16 cellular contexts compared by ENCODE assay signal in genomic region chr16:24976061-24976779, GRCh38. TPM values are rescaled to one million over a fixed set of nuclear protein-coding genes. Genes with fewer than 3 reads are reported as not detected.
DNase-seq lines count a peak whose midpoint lies in the region; ATAC-seq, FAIRE-seq and TF ChIP-seq lines count a peak whose summit lies in the region.
"Had no signal": no experiment of that assay in that cellular context is flagged by ENCODE, and none has a peak within 500 bp of the region (broad histone marks: within the 10 kb centered on the region; RNA-seq: fewer than 3 reads in every experiment).

No MANE protein-coding gene starts in this region.

- H3K4me3 ChIP-seq in right lobe of liver (no peak overlapping the region), vagina (no peak overlapping the region)
- H3K4me3 ChIP-seq: upper lobe of right lung had no signal

- peaks cover 61% of the 10 kb centered on the region for H3K36me3 Mint-ChIP-seq in stimulated activated naive CD8-positive, alpha-beta T cell treated with anti-CD3 and anti-CD28 coated beads, Interleukin-15, Interleukin-2, amounts not matched to agents 100 ng/mL and 50 ng/mL, for 24 hours (ENCODE audit: low read depth)
- H3K36me3 Mint-ChIP-seq in activated B cell treated with CpG ODN at 0.5 μM for 24 hours (ENCODE audit: low read depth), result peaks cover 69% of the 10 kb centered on the region

- H3K27ac ChIP-seq in right lobe of liver (peak overlapping the region in 2 of 3 donors; percentile 42 to 79), vagina (peak overlapping the region; percentile 49)
- H3K27ac ChIP-seq: HL-60, upper lobe of right lung had no signal

- peaks cover 82% of the 10 kb centered on the region for H3K4me1 Mint-ChIP-seq in stimulated activated naive CD8-positive, alpha-beta T cell treated with anti-CD3 and anti-CD28 coated beads, Interleukin-15, Interleukin-2, amounts not matched to agents 100 ng/mL and 50 ng/mL, for 24 hours (ENCODE audit: low read depth)
- peaks cover 90% of the 10 kb centered on the region for H3K4me1 Mint-ChIP-seq in activated B cell treated with CpG ODN at 0.5 μM for 24 hours

- no peaks in the 10 kb centered on the region for H3K27me3 Mint-ChIP-seq in stimulated activated naive CD8-positive, alpha-beta T cell treated with anti-CD3 and anti-CD28 coated beads, Interleukin-15, Interleukin-2, amounts not matched to agents 100 ng/mL and 50 ng/mL, for 24 hours
- no peaks in the 10 kb centered on the region for H3K27me3 Mint-ChIP-seq in activated B cell treated with CpG ODN at 0.5 μM for 24 hours

- no peaks in the 10 kb centered on the region for H3K9me3 ChIP-seq in right lobe of liver
- no peaks in the 10 kb centered on the region for H3K9me3 ChIP-seq in vagina
- H3K9me3 ChIP-seq: upper lobe of right lung had no signal

- CTCF ChIA-PET in activated B cell treated with CpG ODN at 0.5 μM for 24 hours (lab: Charles Lee), result interaction anchor here (0.6 to 1.3 kb wide), 2 partner anchors 17 to 249 kb away, joined by 3 read pairs; no protein-coding TSS in a partner anchor

- 83% methylated on average over 4 of the region's 5 CpGs for WGBS in right lobe of liver (ENCODE audit: insufficient coverage, low coverage, low lambda C conversion rate, missing lambda C conversion rate)

- DNase-seq in stimulated activated naive CD8-positive, alpha-beta T cell treated with anti-CD3 and anti-CD28 coated beads, Interleukin-15, Interleukin-2, amounts not matched to agents 100 U/mL and 50 U/mL, for 24 hours, result no peak
- DNase-seq in activated B cell treated with CpG ODN at 0.5 μM for 24 hours (no peak), right lobe of liver (peak in 1 of 3 donors; percentile 8), vagina (ENCODE audit: extremely low spot score in 2 of 2) (no peak), activated gamma-delta T cell treated with Interleukin-2 at 50 U/mL for 16 hours (no peak), RCC 7860 (ENCODE audit: low spot score) (no peak), iPS-NIHi11 (ENCODE audit: low spot score) (no peak)
- DNase-seq: DND-41, mesendoderm, NCI-H2029 treated with DMSO at 0.1 percent for 48 hours, occipital lobe, upper lobe of right lung had no signal

- no peak for FAIRE-seq in RCC 7860 (lab: Jason Lieb, UNC)
- FAIRE-seq: TTC549 had no signal

- intact Hi-C loops in activated B cell treated with CpG ODN at 0.5 μM for 24 hours (cut with micrococcal nuclease) (loop anchor here (10.0 kb wide), 1 partner anchor 249 kb away; no protein-coding TSS in a partner anchor), right lobe of liver (cut with DNase I) (no loop called here), vagina (cut with DNase I) (no loop called here)

- ATAC-seq in stimulated activated naive CD8-positive, alpha-beta T cell treated with anti-CD3 and anti-CD28 coated beads, Interleukin-15, Interleukin-2, amounts not matched to agents 100 U/mL and 50 U/mL, for 24 hours, result no peak
- ATAC-seq in activated B cell treated with CpG ODN at 0.5 μM for 24 hours (ENCODE audit: low read depth) (no peak), right lobe of liver (no peak)
- ATAC-seq: Right ventricle myocardium inferior, upper lobe of right lung had no signal

- no peaks in the 10 kb centered on the region for H3K9me3 Mint-ChIP-seq in stimulated activated naive CD8-positive, alpha-beta T cell treated with anti-CD3 and anti-CD28 coated beads, Interleukin-15, Interleukin-2, amounts not matched to agents 100 ng/mL and 50 ng/mL, for 24 hours
- no peaks in the 10 kb centered on the region for H3K9me3 Mint-ChIP-seq in activated B cell treated with CpG ODN at 0.5 μM for 24 hours

- peak overlapping the region; percentile 85 for H3K27ac Mint-ChIP-seq in stimulated activated naive CD8-positive, alpha-beta T cell treated with anti-CD3 and anti-CD28 coated beads, Interleukin-15, Interleukin-2, amounts not matched to agents 100 ng/mL and 50 ng/mL, for 24 hours
- H3K27ac Mint-ChIP-seq in activated B cell treated with CpG ODN at 0.5 μM for 24 hours, result peak overlapping the region; percentile 96

- H3K36me3 ChIP-seq in right lobe of liver (no peaks in the 10 kb centered on the region), vagina (peaks cover 0 to 35% of the 10 kb centered on the region in 2 donors)

- POLR2A ChIA-PET in activated B cell treated with CpG ODN at 0.5 μM for 24 hours (lab: Charles Lee), result interaction anchor here (0.8 to 2.6 kb wide), 11 partner anchors 10 to 135 kb away, joined by 3 to 20 read pairs (median 4); partner anchors contain the start of genes ARHGAP17 and LCMT1

- TF ChIP-seq CTCF in activated B cell treated with CpG ODN at 0.5 μM for 24 hours (IDR thresholded peaks at IDR 0.05) (no peak), right lobe of liver (IDR thresholded peaks at IDR 0.05) (no peak), vagina (IDR thresholded peaks at IDR 0.05) (no peak)

- H3K4me1 ChIP-seq in right lobe of liver (peaks cover 0 to 36% (median 0%) of the 10 kb centered on the region in 4 donors), vagina (peaks cover 60% of the 10 kb centered on the region)

- no peak overlapping the region for H3K4me3 Mint-ChIP-seq in stimulated activated naive CD8-positive, alpha-beta T cell treated with anti-CD3 and anti-CD28 coated beads, Interleukin-15, Interleukin-2, amounts not matched to agents 100 ng/mL and 50 ng/mL, for 24 hours
- peak overlapping the region; percentile 12 for H3K4me3 Mint-ChIP-seq in activated B cell treated with CpG ODN at 0.5 μM for 24 hours

- H3K27me3 ChIP-seq in right lobe of liver, result no peaks in the 10 kb centered on the region
- no peaks in the 10 kb centered on the region for H3K27me3 ChIP-seq in vagina
- H3K27me3 ChIP-seq: upper lobe of right lung had no signal

- no peak for TF ChIP-seq POLR2A in right lobe of liver (IDR thresholded peaks at IDR 0.05)
- TF ChIP-seq POLR2A in vagina (IDR thresholded peaks at IDR 0.05), result no peak

RNA-seq across cellular contexts. Expression of gene ARHGAP17, which starts 38.9 kb away (rescaled TPM):
- 287 and 310 TPM in 2 replicates for total RNA-seq in activated B cell treated with CpG ODN at 0.5 μM for 24 hours
- 10 to 100 TPM; 20.9 to 33.9 (median 26.3) TPM for total RNA-seq in right lobe of liver
- total RNA-seq in vagina, result 52.1 TPM
